In genomic region chr12:83017001-83017400, GRCh38 we compare ENCODE assay signal across 25 cellular contexts.
DNase-seq lines count a peak whose midpoint lies in the region; ATAC-seq, FAIRE-seq and TF ChIP-seq lines count a peak whose summit lies in the region.
"Had no signal": no experiment of that assay in that cellular context is flagged by ENCODE, and none has a peak within 500 bp of the region (broad histone marks: within the 10 kb centered on the region; RNA-seq: fewer than 3 reads in every experiment).

No MANE protein-coding gene starts in this region.

- intact Hi-C loops in stomach (cut with DNase I; ENCODE audit: low total_unique reads): no loop called here

- no peaks in the 10 kb centered on the region for H3K27me3 ChIP-seq in astrocyte (ENCODE audit: insufficient read depth, low read length)
- no peaks in the 10 kb centered on the region for H3K27me3 ChIP-seq in muscle layer of colon (ENCODE audit: control insufficient read depth in 1 of 2, insufficient read depth in 2 of 2, low read length in 2 of 2)
- H3K27me3 ChIP-seq in stomach: no peaks in the 10 kb centered on the region
- H3K27me3 ChIP-seq: BLaER1, Peyer's patch, SJCRH30 had no signal

- H3K36me3 ChIP-seq in astrocyte (ENCODE audit: insufficient read depth, low read length): no peaks in the 10 kb centered on the region
- H3K36me3 ChIP-seq in muscle layer of colon (ENCODE audit: insufficient read depth, low read length): no peaks in the 10 kb centered on the region
- H3K36me3 ChIP-seq in stomach: no peaks in the 10 kb centered on the region
- H3K36me3 ChIP-seq: BLaER1, lower lobe of right lung, Peyer's patch, SJCRH30 had no signal

- H3K36me3 Mint-ChIP-seq in astrocyte (ENCODE audit: low read depth, unreplicated experiment): no peaks in the 10 kb centered on the region
- H3K36me3 Mint-ChIP-seq: activated naive CD4-positive, alpha-beta T cell treated with anti-CD3 and anti-CD28 coated beads, Interleukin-2, amount 10 ng/mL, durations not matched to agents 7 days and 5 days had no signal

- no peaks in the 10 kb centered on the region for H3K27me3 Mint-ChIP-seq in astrocyte (ENCODE audit: low read depth, unreplicated experiment)
- H3K27me3 Mint-ChIP-seq: activated naive CD4-positive, alpha-beta T cell treated with anti-CD3 and anti-CD28 coated beads, Interleukin-2, amount 10 ng/mL, durations not matched to agents 7 days and 5 days had no signal

- TF ChIP-seq POLR2A in stomach (IDR thresholded peaks at IDR 0.05): no peak

- H2AFZ ChIP-seq in astrocyte (ENCODE audit: low read depth, low read length): no peak overlapping the region

- ATAC-seq in GM18907 (IDR thresholded peaks at IDR 0.05; ENCODE audit: unreplicated experiment): no peak

- no peak overlapping the region for H3K4me3 ChIP-seq in astrocyte (ENCODE audit: insufficient read depth, low read depth, low read length)
- H3K4me3 ChIP-seq in muscle layer of colon (ENCODE audit: low read depth in 1 of 2, low read length in 2 of 2): no peak overlapping the region
- H3K4me3 ChIP-seq in stomach: no peak overlapping the region
- H3K4me3 ChIP-seq: BLaER1, lower lobe of right lung, Peyer's patch, SJCRH30 had no signal

- H4K20me1 ChIP-seq in astrocyte (ENCODE audit: insufficient read depth, low read length): no peaks in the 10 kb centered on the region
- H4K20me1 ChIP-seq: BLaER1 had no signal

- no peak overlapping the region for H3K9ac ChIP-seq in astrocyte (ENCODE audit: low read length)
- H3K9ac ChIP-seq in muscle layer of colon (ENCODE audit: low read length): peak overlapping the region; percentile 7
- H3K9ac ChIP-seq: BLaER1 had no signal

- H3K27ac Mint-ChIP-seq in astrocyte (ENCODE audit: unreplicated experiment): no peak overlapping the region
- H3K27ac Mint-ChIP-seq: activated naive CD4-positive, alpha-beta T cell treated with anti-CD3 and anti-CD28 coated beads, Interleukin-2, amount 10 ng/mL, durations not matched to agents 7 days and 5 days had no signal

- H3K4me2 ChIP-seq in astrocyte (ENCODE audit: low read length): no peak overlapping the region
- H3K4me2 ChIP-seq: BLaER1 had no signal

- TF ChIP-seq EP300 in stomach (IDR thresholded peaks at IDR 0.05): no peak

- H3K4me1 ChIP-seq in astrocyte (ENCODE audit: insufficient read depth, low read length) (peaks cover 11% of the 10 kb centered on the region), muscle layer of colon (ENCODE audit: insufficient read depth, low read length) (peaks cover 14% of the 10 kb centered on the region), stomach (peaks cover 0 to 25% (median 19%) of the 10 kb centered on the region in 4 donors)
- H3K4me1 ChIP-seq: BLaER1, Caco-2, Peyer's patch had no signal

- no peak overlapping the region for H3K27ac ChIP-seq in astrocyte (ENCODE audit: low read depth, low read length)
- H3K27ac ChIP-seq in muscle layer of colon (ENCODE audit: low read depth, low read length): peak overlapping the region; percentile 78
- H3K27ac ChIP-seq in stomach: peak overlapping the region in 4 of 5 donors; percentile 56 to 84 (median 81)
- H3K27ac ChIP-seq: BLaER1, lower lobe of right lung, SJCRH30 had no signal

- peaks cover 17% of the 10 kb centered on the region for H3K4me1 Mint-ChIP-seq in astrocyte (ENCODE audit: low read depth, unreplicated experiment)
- H3K4me1 Mint-ChIP-seq: activated naive CD4-positive, alpha-beta T cell treated with anti-CD3 and anti-CD28 coated beads, Interleukin-2, amount 10 ng/mL, durations not matched to agents 7 days and 5 days had no signal

- no peaks in the 10 kb centered on the region for H3K9me3 Mint-ChIP-seq in astrocyte (ENCODE audit: unreplicated experiment)
- H3K9me3 Mint-ChIP-seq: activated naive CD4-positive, alpha-beta T cell treated with anti-CD3 and anti-CD28 coated beads, Interleukin-2, amount 10 ng/mL, durations not matched to agents 7 days and 5 days had no signal

- DNase-seq in OCI-M1 (lab: John Stamatoyannopoulos, UW) (peak; percentile 20), astrocyte (ENCODE audit: low read depth) (peak; percentile 39), stomach (no peak), DMS53 (lab: John Stamatoyannopoulos, UW) (no peak), mucosa of gallbladder (ENCODE audit: low spot score) (no peak)
- DNase-seq: activated CD4-positive, CD25-positive, alpha-beta regulatory T cell; activated naive CD4-positive, alpha-beta T cell treated with anti-CD3 and anti-CD28 coated beads, Interleukin-2, amount 10 ng/mL, durations not matched to agents 7 days and 5 days; amniotic stem cell; Caco-2; effector memory CD4-positive, alpha-beta T cell; erythroblast; head of caudate nucleus; lower lobe of right lung; NCI-H1694; NCI-H524 treated with DMSO at 0.1 percent for 48 hours; occipital lobe; Peyer's patch; T-helper 1 cell; trophoblast cell had no signal

- TF ChIP-seq CTCF in astrocyte (IDR thresholded peaks at IDR 0.05; ENCODE audit: insufficient read depth, low read depth, low read length): no peak
- no peak for TF ChIP-seq CTCF in stomach (IDR thresholded peaks at IDR 0.05)

- WGBS in stomach, 5 donors: 0 to 2% (median 0%) methylated on average over 1 of the region's 1 CpG

- no peak for FAIRE-seq in astrocyte (lab: Jason Lieb, UNC)
- FAIRE-seq: colon, GM18507 had no signal

- no peaks in the 10 kb centered on the region for H3K79me2 ChIP-seq in astrocyte (ENCODE audit: insufficient read depth, low read length)

- no peaks in the 10 kb centered on the region for H3K9me3 ChIP-seq in astrocyte (ENCODE audit: insufficient read depth, low read depth, low read length)
- H3K9me3 ChIP-seq in muscle layer of colon (ENCODE audit: low read length): no peaks in the 10 kb centered on the region
- H3K9me3 ChIP-seq in stomach: no peaks in the 10 kb centered on the region
- H3K9me3 ChIP-seq: BLaER1, Caco-2, lower lobe of right lung, Peyer's patch, SJCRH30 had no signal

- no peak overlapping the region for H3K4me3 Mint-ChIP-seq in astrocyte (ENCODE audit: unreplicated experiment)
- H3K4me3 Mint-ChIP-seq: activated naive CD4-positive, alpha-beta T cell treated with anti-CD3 and anti-CD28 coated beads, Interleukin-2, amount 10 ng/mL, durations not matched to agents 7 days and 5 days had no signal

Comparison
In these comparisons a context has a peak if more than half of its experiments do, and no peak if none do; other contexts are left out.
1. DNase-seq: peak in OCI-M1 (single experiment) and astrocyte (single experiment); none in stomach (single experiment), DMS53 (single experiment) and mucosa of gallbladder (single experiment).